ENCODE assay signal across 8 cellular contexts in genomic region chr11:33015621-33016551, GRCh38. TPM values are rescaled to one million over a fixed set of nuclear protein-coding genes. Genes with fewer than 3 reads are reported as not detected.
DNase-seq lines count a peak whose midpoint lies in the region; ATAC-seq and TF ChIP-seq lines count a peak whose summit lies in the region.

Gene DEPDC7, plus strand, starts transcription at chr11:33015878. Its CDS starts 78 bp downstream, at chr11:33015956.

- peak within 1 kb of the TSS; percentile 81 to 86 (median 82) for H3K4me3 Mint-ChIP-seq in T-cell
- H3K4me3 Mint-ChIP-seq in progenitor cell of endocrine pancreas (ENCODE audit: low read depth), result peak within 1 kb of the TSS; percentile 75

- DNase-seq in GM04504 (ENCODE audit: low read depth) (peak; percentile 76), HCT116 (ENCODE audit: low read depth, low spot score) (peak; percentile 75), NCI-H1105 (lab: John Stamatoyannopoulos, UW) (peak; percentile 91), T-cell (peak; percentile 50 to 84 (median 74)), amniotic stem cell (lab: John Stamatoyannopoulos, UW) (peak; percentile 69), right cardiac atrium (peak; percentile 88 to 96 (median 95)), progenitor cell of endocrine pancreas (ENCODE audit: low spot score, unreplicated experiment) (peak; percentile 74), upper lobe of left lung (peak; percentile 87 to 98)

- H3K36me3 ChIP-seq in HCT116 (ENCODE audit: control insufficient read depth in 1 of 2, insufficient read depth in 2 of 2, low read length in 2 of 2), result no peaks in the 10 kb centered on the region
- H3K36me3 ChIP-seq in upper lobe of left lung, result no peaks in the 10 kb centered on the region

- H3K9ac ChIP-seq in HCT116 (ENCODE audit: low read length), result peak within 1 kb of the TSS; percentile 55

- H3K36me3 Mint-ChIP-seq in T-cell, result no peaks in the 10 kb centered on the region
- no peaks in the 10 kb centered on the region for H3K36me3 Mint-ChIP-seq in progenitor cell of endocrine pancreas (ENCODE audit: insufficient read depth)

- TF ChIP-seq RAD21 in HCT116 (IDR thresholded peaks at IDR 0.05; ENCODE audit: low read depth), result no peak

- RAD21 ChIA-PET in HCT116 (lab: Charles Lee; ENCODE audit: low non-redundant PET in 1 of 2, low total read pairs in 2 of 2, uncharacterized antibody in 2 of 2, unreplicated experiment in 2 of 2), result no interaction called here

- H3K4me1 Mint-ChIP-seq in T-cell (peaks cover 31 to 51% (median 46%) of the 10 kb centered on the region in 3 donors), progenitor cell of endocrine pancreas (ENCODE audit: low read depth) (peaks cover 8% of the 10 kb centered on the region)

- no peaks in the 10 kb centered on the region for H3K9me2 ChIP-seq in HCT116 (ENCODE audit: insufficient read depth)

- H3K27me3 Mint-ChIP-seq in T-cell (peaks cover 0 to 29% of the 10 kb centered on the region in 2 donors), progenitor cell of endocrine pancreas (peaks cover 37% of the 10 kb centered on the region)

- H3K27me3 ChIP-seq in HCT116 (ENCODE audit: insufficient read depth, low read length), result no peaks in the 10 kb centered on the region
- H3K27me3 ChIP-seq in right cardiac atrium (ENCODE audit: control insufficient read depth, insufficient read depth), result no peaks in the 10 kb centered on the region
- peaks cover 0 to 3% (median 0%) of the 10 kb centered on the region in 4 donors for H3K27me3 ChIP-seq in upper lobe of left lung

- peak; percentile 97 for ATAC-seq in HCT116
- ATAC-seq in T-cell (replicated peaks in 1 of 4), result peak; percentile 77 to 82 (median 78)
- peak; percentile 97 to 98 for ATAC-seq in right cardiac atrium
- ATAC-seq in upper lobe of left lung (ENCODE audit: low FRiP score in 2 of 2), result peak; percentile 92 to 97

- TF ChIP-seq CTCF in HCT116 (IDR thresholded peaks at IDR 0.05 in 2 of 3, conservative IDR thresholded peaks at IDR 0.05 in 1 of 3; ENCODE audit: borderline replicate concordance in 1 of 3, insufficient read depth in 1 of 3, low read depth in 2 of 3, low read length in 2 of 3) (no peak), progenitor cell of endocrine pancreas (IDR thresholded peaks at IDR 0.05; ENCODE audit: unreplicated experiment) (no peak), upper lobe of left lung (IDR thresholded peaks at IDR 0.05) (no peak)

- no peaks in the 10 kb centered on the region for H3K9me3 ChIP-seq in HCT116 (ENCODE audit: control insufficient read depth in 1 of 2, insufficient read depth in 1 of 2, low read depth in 1 of 2, low read length in 2 of 2)
- no peaks in the 10 kb centered on the region for H3K9me3 ChIP-seq in right cardiac atrium (ENCODE audit: control insufficient read depth, low read length)
- H3K9me3 ChIP-seq in upper lobe of left lung, result no peaks in the 10 kb centered on the region

- H3K27ac Mint-ChIP-seq in T-cell, result peak within 1 kb of the TSS in 1 of 2 donors; percentile 52
- peak within 1 kb of the TSS; percentile 80 for H3K27ac Mint-ChIP-seq in progenitor cell of endocrine pancreas

- peaks cover 8 to 26% of the 10 kb centered on the region in 2 experiments; a peak in 3 of 4 replicates for H3K4me1 ChIP-seq in HCT116 (ENCODE audit: control insufficient read depth in 1 of 2, insufficient read depth in 2 of 2, low read length in 2 of 2)
- no peaks in the 10 kb centered on the region for H3K4me1 ChIP-seq in right cardiac atrium (ENCODE audit: control insufficient read depth, insufficient read depth, low read length)
- H3K4me1 ChIP-seq in upper lobe of left lung, result peaks cover 0 to 18% (median 11%) of the 10 kb centered on the region in 4 donors

- CTCF ChIA-PET in HCT116 (lab: Charles Lee), result interaction anchor here (1.0 kb wide), 1 partner anchor 50 kb away, joined by 3 read pairs; no protein-coding TSS in a partner anchor
- CTCF ChIA-PET in T-cell (lab: Charles Lee), result interaction anchor here (0.7 to 1.7 kb wide), 3 partner anchors 17 to 542 kb away, joined by 3 to 8 read pairs (median 3); no protein-coding TSS in a partner anchor

- H4K20me1 ChIP-seq in HCT116 (ENCODE audit: insufficient read depth), result no peaks in the 10 kb centered on the region

- BruUV-seq in HCT116 (replicated peaks; lab: Mats Ljungman, UMichigan), result no TSS peak

- H3K4me2 ChIP-seq in HCT116 (ENCODE audit: low read length), result peak within 1 kb of the TSS; percentile 85

- TF ChIP-seq EP300 in upper lobe of left lung (IDR thresholded peaks at IDR 0.05), result no peak

- TF ChIP-seq POLR2A in HCT116 (IDR thresholded peaks at IDR 0.05; ENCODE audit: borderline replicate concordance, extremely low read depth, insufficient read depth, insufficient read length) (peak; percentile 84), upper lobe of left lung (IDR thresholded peaks at IDR 0.05) (peak in 1 of 4 donors; percentile 11)

- H3K4me3 ChIP-seq in HCT116 (replicated peaks in 1 of 2; ENCODE audit: low read depth in 1 of 2, low read length in 2 of 2) (peak within 1 kb of the TSS; percentile 53 to 62), right cardiac atrium (ENCODE audit: low read length) (peak within 1 kb of the TSS; percentile 65), upper lobe of left lung (peak within 1 kb of the TSS; percentile 54 to 71 (median 59))

- intact Hi-C loops in HCT116 (cut with micrococcal nuclease) (no loop called here), right cardiac atrium (cut with DNase I) (no loop called here)

- WGBS in right cardiac atrium, result 3% methylated on average over 89 of the region's 89 CpGs
- 0 to 7% methylated on average over 14 to 71 of the region's 89 CpGs for WGBS in upper lobe of left lung, 2 donors

- POLR2A ChIA-PET in HCT116 (lab: Charles Lee), result interaction anchor here (0.7 to 1.4 kb wide), 9 partner anchors 8 to 411 kb away, joined by 3 to 8 read pairs (median 4); partner anchors contain the start of gene TCP11L1
- POLR2A ChIA-PET in T-cell (lab: Charles Lee), result interaction anchor here (0.5 to 0.7 kb wide), 5 partner anchors 10 to 880 kb away, joined by 4 to 13 read pairs (median 8); no protein-coding TSS in a partner anchor

- H3K27ac ChIP-seq in HCT116 (ENCODE audit: low read depth, low read length) (peak within 1 kb of the TSS; percentile 27; the same call in 1 of the 2 replicates), right cardiac atrium (ENCODE audit: low read length) (no peak within 1 kb of the TSS), upper lobe of left lung (peak within 1 kb of the TSS in 3 of 4 donors; percentile 4 to 35 (median 23))

- no peaks in the 10 kb centered on the region for H3K9me3 Mint-ChIP-seq in T-cell
- no peaks in the 10 kb centered on the region for H3K9me3 Mint-ChIP-seq in progenitor cell of endocrine pancreas (ENCODE audit: low read depth)

- H3K79me2 ChIP-seq in HCT116 (ENCODE audit: insufficient read depth, low read length), result 0 out of 2 replicates have a peak, but pooled peaks cover 14% of the 10 kb centered on the region

- peak within 1 kb of the TSS; percentile 22 for H2AFZ ChIP-seq in HCT116 (ENCODE audit: low read depth, low read length, poor library complexity, severe bottlenecking)

TF ChIP-seq in HCT116, 20 proteins besides CTCF, POLR2A, EP300 and RAD21 (continues in another document):
- TF ChIP-seq CBX3 (IDR thresholded peaks at IDR 0.05; ENCODE audit: low read depth), result peak; percentile 83; the same call in 1 of the 2 replicates
- peak; percentile 75 for TF ChIP-seq EGR1 (IDR thresholded peaks at IDR 0.05; ENCODE audit: low read depth)
- no peak for TF ChIP-seq ZNF274 (IDR thresholded peaks at IDR 0.05; ENCODE audit: low read depth, low read length)
- TF ChIP-seq, protein P1, sequence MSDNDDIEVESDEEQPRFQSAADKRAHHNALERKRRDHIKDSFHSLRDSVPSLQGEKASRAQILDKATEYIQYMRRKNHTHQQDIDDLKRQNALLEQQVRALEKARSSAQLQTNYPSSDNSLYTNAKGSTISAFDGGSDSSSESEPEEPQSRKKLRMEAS (IDR thresholded peaks at IDR 0.05), result peak; percentile 95
- peak; percentile 37; the same call in 1 of the 2 replicates for TF ChIP-seq ZFX (IDR thresholded peaks at IDR 0.05)
- TF ChIP-seq SRF (IDR thresholded peaks at IDR 0.05; ENCODE audit: low read depth), result no peak
- no peak for TF ChIP-seq ATF3 (IDR thresholded peaks at IDR 0.05)
- TF ChIP-seq EZH2phosphoT487 (IDR thresholded peaks at IDR 0.05; ENCODE audit: borderline replicate concordance), result no peak
- TF ChIP-seq, protein P2, sequence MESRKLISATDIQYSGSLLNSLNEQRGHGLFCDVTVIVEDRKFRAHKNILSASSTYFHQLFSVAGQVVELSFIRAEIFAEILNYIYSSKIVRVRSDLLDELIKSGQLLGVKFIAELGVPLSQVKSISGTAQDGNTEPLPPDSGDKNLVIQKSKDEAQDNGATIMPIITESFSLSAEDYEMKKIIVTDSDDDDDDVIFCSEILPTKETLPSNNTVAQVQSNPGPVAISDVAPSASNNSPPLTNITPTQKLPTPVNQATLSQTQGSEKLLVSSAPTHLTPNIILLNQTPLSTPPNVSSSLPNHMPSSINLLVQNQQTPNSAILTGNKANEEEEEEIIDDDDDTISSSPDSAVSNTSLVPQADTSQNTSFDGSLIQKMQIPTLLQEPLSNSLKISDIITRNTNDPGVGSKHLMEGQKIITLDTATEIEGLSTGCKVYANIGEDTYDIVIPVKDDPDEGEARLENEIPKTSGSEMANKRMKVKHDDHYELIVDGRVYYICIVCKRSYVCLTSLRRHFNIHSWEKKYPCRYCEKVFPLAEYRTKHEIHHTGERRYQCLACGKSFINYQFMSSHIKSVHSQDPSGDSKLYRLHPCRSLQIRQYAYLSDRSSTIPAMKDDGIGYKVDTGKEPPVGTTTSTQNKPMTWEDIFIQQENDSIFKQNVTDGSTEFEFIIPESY (IDR thresholded peaks at IDR 0.05; ENCODE audit: extremely low read depth, insufficient replicate concordance, low read length), result no peak
- TF ChIP-seq ELF1 (IDR thresholded peaks at IDR 0.05; ENCODE audit: borderline replicate concordance, low read depth), result no peak
- TF ChIP-seq SP1 (IDR thresholded peaks at IDR 0.05; ENCODE audit: low read depth), result no peak
- peak; percentile 73 for TF ChIP-seq POLR2AphosphoS5 (IDR thresholded peaks at IDR 0.05; ENCODE audit: low read depth, low read length)
- TF ChIP-seq YY1 (IDR thresholded peaks at IDR 0.05; ENCODE audit: extremely low read depth, insufficient replicate concordance, low read depth, low read length), result no peak
- TF ChIP-seq CEBPB (IDR thresholded peaks at IDR 0.05; ENCODE audit: low read depth), result no peak
- TF ChIP-seq JUND (IDR thresholded peaks at IDR 0.05), result no peak
- no peak for TF ChIP-seq EZH2 (IDR thresholded peaks at IDR 0.05)

RNA-seq across cellular contexts. Expression of gene DEPDC7, which starts in this region (rescaled TPM):
- total RNA-seq in HCT116 (2021; ENCODE audit: unreplicated experiment), result 7.3 TPM
- polyA plus RNA-seq in HCT116 (2012), result 2.2 and 3.5 TPM in 2 replicates
- 1 to 10 TPM; 2.1 to 5.3 (median 2.5) TPM for total RNA-seq in T-cell
- total RNA-seq in right cardiac atrium, result 1 to 10 TPM in 2 of 4 donors, under 1 TPM in 2; 0.62 to 1.1 (median 1.0) TPM
- 0.75 TPM for polyA plus RNA-seq in right cardiac atrium
- total RNA-seq in progenitor cell of endocrine pancreas, result 1.7 and 2.1 TPM in 2 replicates
- 1 to 10 TPM in 3 of 6 donors, under 1 TPM in 2, not detected in 1; 0.49 to 1.6 (median 1.0) TPM for total RNA-seq in upper lobe of left lung
